ENCODE assay signal across 10 cellular contexts in the genomic region with DNA sequence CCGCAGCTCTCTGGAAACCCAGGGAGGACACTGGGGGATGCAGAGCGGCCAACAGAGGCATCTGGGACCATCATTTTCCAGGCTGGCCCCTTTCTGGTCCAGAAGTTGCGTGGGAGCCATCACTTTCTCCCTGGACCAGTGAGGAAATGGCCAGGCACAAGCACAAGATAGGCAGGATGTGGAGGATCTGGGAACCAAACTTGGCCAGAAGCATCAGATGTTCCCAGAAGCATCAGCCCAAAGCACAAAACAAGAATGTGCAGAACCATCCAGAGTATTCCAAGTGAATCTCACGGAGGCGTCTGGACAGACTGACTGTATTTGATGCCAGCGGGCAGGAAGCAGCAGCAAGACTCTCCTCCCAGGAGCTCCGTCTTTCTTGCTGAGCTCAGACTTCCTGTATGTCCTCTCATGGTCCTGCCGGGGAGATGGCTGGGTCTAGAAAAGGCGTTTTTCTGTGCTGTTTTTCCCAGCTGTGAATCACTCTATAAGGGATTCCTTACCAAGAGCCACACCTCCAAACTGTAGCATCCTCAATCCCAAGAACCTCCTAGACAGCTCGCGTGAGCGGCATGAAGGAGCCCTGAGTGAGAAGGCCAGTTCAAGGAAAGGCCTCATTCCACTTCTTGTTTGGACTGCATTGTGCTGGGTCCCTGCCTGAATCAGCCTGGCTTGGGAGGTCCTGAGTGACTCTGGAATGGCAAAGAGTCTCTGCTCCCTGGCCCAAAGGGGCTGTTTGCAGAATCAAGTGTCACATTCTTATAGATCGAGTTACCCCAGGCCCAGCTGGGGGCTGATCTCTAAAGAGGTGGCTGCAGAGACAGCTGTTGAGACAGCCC. TPM values are rescaled to one million over a fixed set of nuclear protein-coding genes. Genes with fewer than 3 reads are reported as not detected.
DNase-seq lines count a peak whose midpoint lies in the region; ATAC-seq, FAIRE-seq and TF ChIP-seq lines count a peak whose summit lies in the region.
"Had no signal": no experiment of that assay in that cellular context is flagged by ENCODE, and none has a peak within 500 bp of the region (broad histone marks: within the 10 kb centered on the region; RNA-seq: fewer than 3 reads in every experiment).

No MANE protein-coding gene starts in this region.

- no peak overlapping the region for H3K4me3 Mint-ChIP-seq in activated CD8-positive, alpha-beta T cell treated with anti-CD3 and anti-CD28 coated beads, Interleukin-2, amount 10 ng/mL, durations not matched to agents 7 days and 5 days

- H3K9me3 ChIP-seq in gastroesophageal sphincter (no peaks in the 10 kb centered on the region), prostate gland (no peaks in the 10 kb centered on the region)
- H3K9me3 ChIP-seq: MG63 had no signal

- peaks cover 59% of the 10 kb centered on the region for H3K4me1 Mint-ChIP-seq in activated CD8-positive, alpha-beta T cell treated with anti-CD3 and anti-CD28 coated beads, Interleukin-2, amount 10 ng/mL, durations not matched to agents 7 days and 5 days (ENCODE audit: low read depth)

- intact Hi-C loops in prostate gland (cut with DNase I): no loop called here

- H3K27ac Mint-ChIP-seq in activated CD8-positive, alpha-beta T cell treated with anti-CD3 and anti-CD28 coated beads, Interleukin-2, amount 10 ng/mL, durations not matched to agents 7 days and 5 days: peak overlapping the region; percentile 66

- no peak for TF ChIP-seq CTCF in BJ (IDR thresholded peaks at IDR 0.05; ENCODE audit: insufficient read depth, low read depth, low read length)
- TF ChIP-seq CTCF in gastroesophageal sphincter (IDR thresholded peaks at IDR 0.05): no peak
- TF ChIP-seq CTCF in prostate gland (IDR thresholded peaks at IDR 0.05): no peak

- H3K36me3 Mint-ChIP-seq in activated CD8-positive, alpha-beta T cell treated with anti-CD3 and anti-CD28 coated beads, Interleukin-2, amount 10 ng/mL, durations not matched to agents 7 days and 5 days (ENCODE audit: low read depth): peaks cover 31% of the 10 kb centered on the region

- POLR2A ChIA-PET in BJ (lab: Charles Lee): interaction anchor here (1.3 to 1.6 kb wide), 2 partner anchors 28 to 32 kb away, joined by 4 to 10 read pairs; no protein-coding TSS in a partner anchor
- POLR2A ChIA-PET in activated CD8-positive, alpha-beta T cell treated with anti-CD3 and anti-CD28 coated beads, Interleukin-2, amount 10 ng/mL, durations not matched to agents 7 days and 5 days (lab: Charles Lee): interaction anchor here (1.0 to 1.3 kb wide), 2 partner anchors 16 to 39 kb away, joined by 4 read pairs; no protein-coding TSS in a partner anchor

- DNase-seq in BJ (ENCODE audit: low read depth) (peak; percentile 84), prostate gland (ENCODE audit: low spot score) (no peak), GM12892 (ENCODE audit: insufficient read length) (no peak)
- no peak for DNase-seq in activated CD8-positive, alpha-beta T cell treated with anti-CD3 and anti-CD28 coated beads, Interleukin-2, amount 10 ng/mL, durations not matched to agents 7 days and 5 days
- DNase-seq: mammary epithelial cell, MG63 had no signal

- no peaks in the 10 kb centered on the region for H3K9me3 Mint-ChIP-seq in activated CD8-positive, alpha-beta T cell treated with anti-CD3 and anti-CD28 coated beads, Interleukin-2, amount 10 ng/mL, durations not matched to agents 7 days and 5 days (ENCODE audit: insufficient read depth)

- no peaks in the 10 kb centered on the region for H3K27me3 Mint-ChIP-seq in activated CD8-positive, alpha-beta T cell treated with anti-CD3 and anti-CD28 coated beads, Interleukin-2, amount 10 ng/mL, durations not matched to agents 7 days and 5 days (ENCODE audit: low read depth)

- H3K27ac ChIP-seq in gastroesophageal sphincter (peak overlapping the region in 3 of 4 donors; percentile 56 to 91 (median 88)), prostate gland (peak overlapping the region; percentile 62 to 89)

- no peak overlapping the region for H3K4me3 ChIP-seq in BJ (ENCODE audit: low read depth, low read length)
- no peak overlapping the region for H3K4me3 ChIP-seq in gastroesophageal sphincter
- H3K4me3 ChIP-seq in prostate gland: no peak overlapping the region
- H3K4me3 ChIP-seq: MG63 had no signal

- H3K27me3 ChIP-seq in BJ (ENCODE audit: control insufficient read depth, insufficient read depth, low read length) (no peaks in the 10 kb centered on the region), gastroesophageal sphincter (no peaks in the 10 kb centered on the region), prostate gland (replicated peaks; ENCODE audit: insufficient read depth) (no peaks in the 10 kb centered on the region)
- H3K27me3 ChIP-seq: MG63 had no signal

- CTCF ChIA-PET in BJ (lab: Yijun Ruan, JAX): interaction anchor here (0.6 to 2.6 kb wide), 14 partner anchors 10 to 82 kb away, joined by 3 to 12 read pairs (median 4); no protein-coding TSS in a partner anchor
- CTCF ChIA-PET in activated CD8-positive, alpha-beta T cell treated with anti-CD3 and anti-CD28 coated beads, Interleukin-2, amount 10 ng/mL, durations not matched to agents 7 days and 5 days (lab: Charles Lee): interaction anchor here (0.7 to 2.2 kb wide), 4 partner anchors 36 to 81 kb away, joined by 3 to 16 read pairs (median 4); no protein-coding TSS in a partner anchor

- H3K36me3 ChIP-seq in BJ (ENCODE audit: control insufficient read depth, insufficient read depth, low read length) (peaks cover 6% of the 10 kb centered on the region), gastroesophageal sphincter (peaks cover 0 to 12% of the 10 kb centered on the region in 2 donors), prostate gland (no peaks in the 10 kb centered on the region)
- H3K36me3 ChIP-seq: MG63 had no signal

- ATAC-seq in activated CD8-positive, alpha-beta T cell treated with anti-CD3 and anti-CD28 coated beads, Interleukin-2, amount 10 ng/mL, durations not matched to agents 7 days and 5 days: no peak
- ATAC-seq in gastroesophageal sphincter (peak; percentile 52), HG03342 (IDR thresholded peaks at IDR 0.05; ENCODE audit: unreplicated experiment) (no peak), HG02884 (IDR thresholded peaks at IDR 0.05; ENCODE audit: unreplicated experiment) (no peak), HG03280 (IDR thresholded peaks at IDR 0.05; ENCODE audit: unreplicated experiment) (no peak)

- no peak for TF ChIP-seq POLR2A in gastroesophageal sphincter (IDR thresholded peaks at IDR 0.05)
- TF ChIP-seq POLR2A in prostate gland (IDR thresholded peaks at IDR 0.05): no peak
- TF ChIP-seq POLR2A in GM12892 (IDR thresholded peaks at IDR 0.05; ENCODE audit: low read depth, low read length): no peak

- H3K4me1 ChIP-seq in gastroesophageal sphincter (peaks cover 7 to 58% (median 30%) of the 10 kb centered on the region in 3 donors), prostate gland (replicated peaks) (peaks cover 16% of the 10 kb centered on the region)

- WGBS in gastroesophageal sphincter (ENCODE audit: low coverage in 1 of 2), 2 donors: 23 to 77% methylated on average over 3 to 7 of the region's 13 CpGs
- WGBS in prostate gland: 79% methylated on average over 13 of the region's 13 CpGs

- no peak for FAIRE-seq in GM12892 (lab: Jason Lieb, UNC)

- TF ChIP-seq EP300 in gastroesophageal sphincter (IDR thresholded peaks at IDR 0.05): no peak

RNA-seq across cellular contexts. Expression of gene MTSS2, which starts 49.5 kb away (rescaled TPM):
- polyA plus RNA-seq in BJ (2011; rRNA removed): 86.4 and 170 TPM in 2 replicates
- 95.7 and 103 TPM in 2 replicates for polyA minus RNA-seq in BJ (2011; rRNA and poly(A)+ RNA removed)
- total RNA-seq in activated CD8-positive, alpha-beta T cell treated with anti-CD3 and anti-CD28 coated beads, Interleukin-2, amount 10 ng/mL, durations not matched to agents 7 days and 5 days: 1 to 10 TPM; 5.7 to 6.0 TPM
- total RNA-seq in gastroesophageal sphincter: 100 to 1,000 TPM in 1 of 4 donors, 10 to 100 TPM in 3; 70.9 to 234 (median 85.9) TPM
- total RNA-seq in prostate gland: 10 to 100 TPM; 42.4 to 92.4 TPM
- not detected for polyA plus RNA-seq in GM12892 (2012; ENCODE audit: missing spikeins)

Comparison
In these comparisons a context has a peak if more than half of its experiments do, and no peak if none do; other contexts are left out.
1. RNA of gene MTSS2, which starts 49.5 kb away (total RNA-seq): 42.4 to 92.4 TPM in prostate gland and 70.9 to 234 TPM in gastroesophageal sphincter; 5.7 to 6.0 TPM in activated CD8-positive, alpha-beta T cell treated with anti-CD3 and anti-CD28 coated beads, Interleukin-2, amount 10 ng/mL, durations not matched to agents 7 days and 5 days; every median in the first group is over 4 times any median in the second.